Comparison of ENCODE assay signal across 1 cellular context in genomic region chr20:57439993-57440392, GRCh38.
TF ChIP-seq lines count a peak whose summit lies in the region.

No MANE protein-coding gene starts in this region.

TF ChIP-seq in H1, 55 proteins besides CTCF, POLR2A, EP300 and RAD21:
- no peak for TF ChIP-seq CBX8 (IDR thresholded peaks at IDR 0.05; ENCODE audit: borderline replicate concordance, low read depth, low read length)
- TF ChIP-seq, protein P1, sequence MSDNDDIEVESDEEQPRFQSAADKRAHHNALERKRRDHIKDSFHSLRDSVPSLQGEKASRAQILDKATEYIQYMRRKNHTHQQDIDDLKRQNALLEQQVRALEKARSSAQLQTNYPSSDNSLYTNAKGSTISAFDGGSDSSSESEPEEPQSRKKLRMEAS (IDR thresholded peaks at IDR 0.05) = no peak
- peak; percentile 73; the same call in 1 of the 2 replicates for TF ChIP-seq KDM1A (IDR thresholded peaks at IDR 0.05; ENCODE audit: borderline replicate concordance, low read length)
